In the genomic region with DNA sequence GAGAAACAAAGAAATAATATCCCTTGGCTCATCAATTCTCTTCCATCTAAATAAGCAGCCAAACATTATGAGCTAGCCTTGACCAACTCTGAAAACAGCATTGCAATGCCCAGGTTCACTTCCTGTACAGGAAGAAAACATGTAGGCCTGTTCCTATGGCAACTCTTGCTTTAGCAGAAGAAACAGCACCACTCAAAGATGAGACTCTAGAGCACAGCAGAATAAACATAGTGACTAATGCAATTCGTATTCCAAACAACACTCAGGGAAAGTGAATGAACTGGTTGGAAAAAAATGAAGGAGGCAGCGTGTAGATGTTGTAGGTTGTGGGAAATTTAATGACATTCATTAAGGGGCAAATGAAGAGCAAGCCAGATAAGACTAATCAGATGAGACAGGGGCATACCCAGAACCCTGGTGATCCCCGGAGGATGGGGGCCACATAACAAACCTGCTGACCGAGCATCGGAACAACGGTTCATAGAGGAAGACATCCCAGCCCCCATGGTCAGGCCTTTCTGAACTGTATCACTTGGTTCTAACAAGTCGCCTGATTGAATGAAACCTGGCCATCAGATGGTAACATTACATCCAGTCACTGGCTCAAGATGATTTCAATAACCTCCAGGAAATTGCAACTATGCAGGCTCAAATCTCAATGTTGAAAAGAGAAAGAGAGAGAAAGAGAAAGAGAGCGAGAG, we compare ENCODE assay signal across 7 cellular contexts. TPM values are rescaled to one million over a fixed set of nuclear protein-coding genes. Genes with fewer than 3 reads are reported as not detected.
DNase-seq lines count a peak whose midpoint lies in the region; ATAC-seq and TF ChIP-seq lines count a peak whose summit lies in the region.

No MANE protein-coding gene starts in this region.

- H3K27ac Mint-ChIP-seq in activated CD8-positive, alpha-beta T cell treated with anti-CD3 and anti-CD28 coated beads, Interleukin-2, amount 10 ng/mL, durations not matched to agents 7 days and 5 days: peak overlapping the region; percentile 93

- CTCF ChIA-PET in activated CD8-positive, alpha-beta T cell treated with anti-CD3 and anti-CD28 coated beads, Interleukin-2, amount 10 ng/mL, durations not matched to agents 7 days and 5 days (lab: Charles Lee): interaction anchor here (0.9 to 2.9 kb wide), 4 partner anchors 9 to 106 kb away, joined by 3 to 12 read pairs (median 4); a partner anchor contains a TSS

- peaks cover 89% of the 10 kb centered on the region for H3K4me1 Mint-ChIP-seq in activated CD8-positive, alpha-beta T cell treated with anti-CD3 and anti-CD28 coated beads, Interleukin-2, amount 10 ng/mL, durations not matched to agents 7 days and 5 days (ENCODE audit: low read depth)

- no peaks in the 10 kb centered on the region for H3K9me3 ChIP-seq in WERI-Rb-1 (ENCODE audit: severe bottlenecking)

- no peak for TF ChIP-seq CTCF in GM12864 (IDR thresholded peaks at IDR 0.05; ENCODE audit: low read depth, low read length, missing control alignments)
- TF ChIP-seq CTCF in WERI-Rb-1 (IDR thresholded peaks at IDR 0.05; ENCODE audit: low read depth, low read length): no peak

- H3K36me3 ChIP-seq in WERI-Rb-1: no peaks in the 10 kb centered on the region

- in situ Hi-C loops in KBM-7 (cut with MboI; ENCODE audit: low pct_unique_long_range_greater_than_20kb, low sequenced_read_pairs): no loop called here

- no peaks in the 10 kb centered on the region for H3K27me3 Mint-ChIP-seq in activated CD8-positive, alpha-beta T cell treated with anti-CD3 and anti-CD28 coated beads, Interleukin-2, amount 10 ng/mL, durations not matched to agents 7 days and 5 days (ENCODE audit: low read depth)

- DNase-seq in GM12864 (ENCODE audit: low read depth) (no peak), KBM-7 (peak; percentile 68), Right ventricle myocardium superior (no peak), WERI-Rb-1 (no peak)
- peak; percentile 73 for DNase-seq in activated CD8-positive, alpha-beta T cell treated with anti-CD3 and anti-CD28 coated beads, Interleukin-2, amount 10 ng/mL, durations not matched to agents 7 days and 5 days

- H3K9me3 Mint-ChIP-seq in activated CD8-positive, alpha-beta T cell treated with anti-CD3 and anti-CD28 coated beads, Interleukin-2, amount 10 ng/mL, durations not matched to agents 7 days and 5 days (ENCODE audit: insufficient read depth): no peaks in the 10 kb centered on the region

- H3K4me3 Mint-ChIP-seq in activated CD8-positive, alpha-beta T cell treated with anti-CD3 and anti-CD28 coated beads, Interleukin-2, amount 10 ng/mL, durations not matched to agents 7 days and 5 days: peak overlapping the region; percentile 75

- peaks cover 88% of the 10 kb centered on the region for H3K36me3 Mint-ChIP-seq in activated CD8-positive, alpha-beta T cell treated with anti-CD3 and anti-CD28 coated beads, Interleukin-2, amount 10 ng/mL, durations not matched to agents 7 days and 5 days (ENCODE audit: low read depth)

- no peaks in the 10 kb centered on the region for H3K27me3 ChIP-seq in WERI-Rb-1 (ENCODE audit: insufficient read depth, low read depth, severe bottlenecking)

- H3K27ac ChIP-seq in skin epidermis (peak overlapping the region in 19 of 21 experiments; percentile 41 to 93 (median 74)), WERI-Rb-1 (no peak overlapping the region)

- H3K4me3 ChIP-seq in GM12864 (ENCODE audit: low read depth, low read length) (peak overlapping the region; percentile 35), skin epidermis (peak overlapping the region in 2 of 7 experiments; percentile 5 to 10), WERI-Rb-1 (ENCODE audit: low read depth, low read length) (no peak overlapping the region)

- ATAC-seq in GM21529 (IDR thresholded peaks at IDR 0.05; ENCODE audit: unreplicated experiment) (peak; percentile 54), Right ventricle myocardium superior (ENCODE audit: poor library complexity) (peak; percentile 63)
- peak; percentile 74 for ATAC-seq in activated CD8-positive, alpha-beta T cell treated with anti-CD3 and anti-CD28 coated beads, Interleukin-2, amount 10 ng/mL, durations not matched to agents 7 days and 5 days

- intact Hi-C loops in Right ventricle myocardium superior (cut with DNase I): no loop called here

- POLR2A ChIA-PET in activated CD8-positive, alpha-beta T cell treated with anti-CD3 and anti-CD28 coated beads, Interleukin-2, amount 10 ng/mL, durations not matched to agents 7 days and 5 days (lab: Charles Lee): interaction anchor here (0.6 to 2.9 kb wide), 5 partner anchors 10 to 182 kb away, joined by 3 to 18 read pairs (median 6); a partner anchor contains a TSS

RNA-seq across cellular contexts. Expression of a gene that starts 9.0 kb away (rescaled TPM):
- total RNA-seq in activated CD8-positive, alpha-beta T cell treated with anti-CD3 and anti-CD28 coated beads, Interleukin-2, amount 10 ng/mL, durations not matched to agents 7 days and 5 days: 1,000 to 10,000 TPM; 1,528 to 1,576 TPM
- 49.9 TPM for total RNA-seq in Right ventricle myocardium superior

RNA-seq across cellular contexts. Expression of a gene that starts 14.1 kb away (rescaled TPM):
- 1 to 10 TPM; 7.9 to 8.7 TPM for total RNA-seq in activated CD8-positive, alpha-beta T cell treated with anti-CD3 and anti-CD28 coated beads, Interleukin-2, amount 10 ng/mL, durations not matched to agents 7 days and 5 days
- total RNA-seq in Right ventricle myocardium superior: 0.24 TPM

RNA-seq across cellular contexts. Expression of a gene that starts 20.4 kb away (rescaled TPM):
- under 1 TPM in 1 of 2 experiments, not detected in 1; 0.40 TPM for total RNA-seq in activated CD8-positive, alpha-beta T cell treated with anti-CD3 and anti-CD28 coated beads, Interleukin-2, amount 10 ng/mL, durations not matched to agents 7 days and 5 days
- not detected for total RNA-seq in Right ventricle myocardium superior

Comparison
In these comparisons a context has a peak if more than half of its experiments do, and no peak if none do; other contexts are left out.
1. DNase-seq: peak in KBM-7 (single experiment) and activated CD8-positive, alpha-beta T cell treated with anti-CD3 and anti-CD28 coated beads, Interleukin-2, amount 10 ng/mL, durations not matched to agents 7 days and 5 days (single experiment); none in GM12864 (single experiment), Right ventricle myocardium superior (single experiment) and WERI-Rb-1 (single experiment).
2. RNA of a gene that starts 9.0 kb away (total RNA-seq): 1,528 to 1,576 TPM in activated CD8-positive, alpha-beta T cell treated with anti-CD3 and anti-CD28 coated beads, Interleukin-2, amount 10 ng/mL, durations not matched to agents 7 days and 5 days; 49.9 TPM in Right ventricle myocardium superior (single experiment); every median in the first group is over 10 times any median in the second.
3. Peak in every context shown above with its lines, with median percentiles within 50 percentile points of each other: ATAC-seq.